1 cellular context compared by ENCODE assay signal in the genomic region with DNA sequence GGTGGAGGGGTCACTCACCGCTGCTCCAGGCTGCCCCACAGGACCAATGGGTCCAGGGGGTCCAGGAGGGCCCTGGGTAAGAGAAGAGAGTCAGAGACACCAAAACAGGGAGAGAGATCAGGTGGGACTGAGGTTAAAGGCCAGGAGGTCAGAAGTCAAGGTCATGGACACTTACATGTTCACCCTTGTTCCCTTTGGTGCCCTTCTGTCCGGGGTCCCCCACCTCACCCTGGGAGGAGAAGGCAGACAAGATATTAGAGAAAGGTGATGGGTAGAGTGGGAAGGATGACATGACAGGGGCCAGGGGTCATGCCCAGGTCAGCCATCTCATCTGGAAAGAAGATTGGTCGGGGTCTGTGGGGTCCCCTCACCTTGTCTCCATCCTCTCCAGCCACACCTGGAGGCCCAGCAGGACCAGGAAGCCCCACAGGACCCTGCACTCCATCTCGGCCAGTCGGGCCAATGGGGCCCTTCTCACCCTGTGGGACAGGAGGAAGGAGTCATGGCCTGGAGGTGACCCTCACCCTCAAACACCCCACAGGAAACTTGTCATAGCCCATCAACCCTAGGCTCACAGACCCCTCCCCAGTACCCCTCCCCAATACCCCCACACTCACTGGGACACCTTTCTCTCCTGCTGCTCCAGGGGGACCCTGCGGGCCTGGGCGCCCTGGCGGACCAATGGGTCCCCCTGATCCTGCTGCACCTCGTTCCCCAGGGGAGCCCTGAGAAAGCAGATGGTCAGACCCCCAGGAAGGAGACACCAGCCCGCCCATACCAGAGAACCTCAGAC.
A peak's percentile ranks its signal among the peaks of the same experiment; 100 is the strongest.
TF ChIP-seq lines count a peak whose summit lies in the region.

No MANE protein-coding gene starts in this region.

TF ChIP-seq in HepG2, 621 proteins besides CTCF, POLR2A, EP300 and RAD21:
- TF ChIP-seq NFYB (CRISPR knock-in tag; IDR thresholded peaks at IDR 0.05) (no peak), ZNF749 (CRISPR knock-in tag; IDR thresholded peaks at IDR 0.05; ENCODE audit: borderline replicate concordance) (no peak), BHLHE40 (IDR thresholded peaks at IDR 0.05; ENCODE audit: low read length) (no peak), NR2F6 (IDR thresholded peaks at IDR 0.05) (peak; percentile 50; the same call in 1 of the 2 replicates), NR2F6 (CRISPR knock-in tag; IDR thresholded peaks at IDR 0.05) (0 out of 2 replicates have a peak, but pooled peaks have one; percentile 23)
- TF ChIP-seq, protein P1, sequence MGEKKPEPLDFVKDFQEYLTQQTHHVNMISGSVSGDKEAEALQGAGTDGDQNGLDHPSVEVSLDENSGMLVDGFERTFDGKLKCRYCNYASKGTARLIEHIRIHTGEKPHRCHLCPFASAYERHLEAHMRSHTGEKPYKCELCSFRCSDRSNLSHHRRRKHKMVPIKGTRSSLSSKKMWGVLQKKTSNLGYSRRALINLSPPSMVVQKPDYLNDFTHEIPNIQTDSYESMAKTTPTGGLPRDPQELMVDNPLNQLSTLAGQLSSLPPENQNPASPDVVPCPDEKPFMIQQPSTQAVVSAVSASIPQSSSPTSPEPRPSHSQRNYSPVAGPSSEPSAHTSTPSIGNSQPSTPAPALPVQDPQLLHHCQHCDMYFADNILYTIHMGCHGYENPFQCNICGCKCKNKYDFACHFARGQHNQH (CRISPR knock-in tag; IDR thresholded peaks at IDR 0.05), result no peak
- TF ChIP-seq, protein P2, sequence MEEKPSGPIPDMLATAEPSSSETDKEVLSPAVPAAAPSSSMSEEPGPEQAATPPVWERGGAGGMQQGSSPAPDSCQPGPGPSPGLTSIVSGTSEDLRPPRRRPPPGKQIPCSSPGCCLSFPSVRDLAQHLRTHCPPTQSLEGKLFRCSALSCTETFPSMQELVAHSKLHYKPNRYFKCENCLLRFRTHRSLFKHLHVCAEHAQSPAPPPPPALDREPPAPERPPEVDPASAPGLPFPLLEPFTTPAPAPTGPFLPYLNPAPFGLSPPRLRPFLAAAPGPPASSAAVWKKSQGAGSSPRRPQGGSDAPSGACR (CRISPR knock-in tag; IDR thresholded peaks at IDR 0.05), result no peak
TF ChIP-seq in HepG2: peak in this region for 1.
